Comparison of ENCODE assay signal across 9 cellular contexts in genomic region chr10:122019414-122019975, GRCh38. TPM values are rescaled to one million over a fixed set of nuclear protein-coding genes. Genes with fewer than 3 reads are reported as not detected.
A peak's percentile ranks its signal among the peaks of the same experiment; 100 is the strongest.
DNase-seq lines count a peak whose midpoint lies in the region; ATAC-seq and TF ChIP-seq lines count a peak whose summit lies in the region.
"Had no signal": no experiment of that assay in that cellular context is flagged by ENCODE, and none has a peak within 500 bp of the region (broad histone marks: within the 10 kb centered on the region; RNA-seq: fewer than 3 reads in every experiment).

No MANE protein-coding gene starts in this region.

- H3K27ac ChIP-seq in heart left ventricle: peak overlapping the region; percentile 6 to 87 (median 64)
- peak overlapping the region; percentile 54 for H3K27ac ChIP-seq in parathyroid adenoma

- H3K79me2 ChIP-seq in parathyroid adenoma: no peaks in the 10 kb centered on the region

- peak in 3 of 4 donors; percentile 27 to 58 (median 56) for ATAC-seq in heart left ventricle

- H3K9ac ChIP-seq in parathyroid adenoma: no peak overlapping the region

- H3K4me1 ChIP-seq in heart left ventricle: peaks cover 0 to 48% (median 7%) of the 10 kb centered on the region in 12 donors
- peaks cover 6% of the 10 kb centered on the region for H3K4me1 ChIP-seq in parathyroid adenoma

- H2AFZ ChIP-seq in parathyroid adenoma: peak overlapping the region; percentile 95

- peak overlapping the region in 5 of 12 donors; percentile 5 to 25 (median 13) for H3K4me3 ChIP-seq in heart left ventricle
- H3K4me3 ChIP-seq in parathyroid adenoma (ENCODE audit: low read depth, low read length): peak overlapping the region; percentile 27

- TF ChIP-seq CTCF in heart left ventricle (IDR thresholded peaks at IDR 0.05) (no peak), parathyroid adenoma (IDR thresholded peaks at IDR 0.05) (no peak)

- DNase-seq in DMS79 (lab: John Stamatoyannopoulos, UW) (peak; percentile 26), NCI-H526 treated with DMSO at 0.1 percent for 48 hours (lab: John Stamatoyannopoulos, UW) (peak; percentile 38), heart left ventricle (peak in 1 of 5 donors; percentile 67), NCI-H1092 (lab: John Stamatoyannopoulos, UW) (no peak), activated gamma-delta T cell (lab: John Stamatoyannopoulos, UW) (no peak), cerebellum (ENCODE audit: low spot score) (no peak)
- DNase-seq in stimulated activated naive CD4-positive, alpha-beta T cell (lab: John Stamatoyannopoulos, UW): no peak
- DNase-seq: activated gamma-delta T cell treated with Interleukin-2 at 50 U/mL for 16 hours had no signal

- no peak for TF ChIP-seq POLR2A in heart left ventricle (IDR thresholded peaks at IDR 0.05)

- H3K9me3 ChIP-seq in heart left ventricle: no peaks in the 10 kb centered on the region
- no peaks in the 10 kb centered on the region for H3K9me3 ChIP-seq in parathyroid adenoma (ENCODE audit: control insufficient read depth, low read length)

- H3K36me3 ChIP-seq in heart left ventricle (peaks cover 0 to 21% (median 0%) of the 10 kb centered on the region in 9 donors), parathyroid adenoma (ENCODE audit: control insufficient read depth, insufficient read depth, low read length) (no peaks in the 10 kb centered on the region)

- 40 to 59% (median 47%) methylated on average over 22 to 24 of the region's 24 CpGs for WGBS in heart left ventricle, 4 donors

- peaks cover 0 to 10% (median 0%) of the 10 kb centered on the region in 9 donors for H3K27me3 ChIP-seq in heart left ventricle
- no peaks in the 10 kb centered on the region for H3K27me3 ChIP-seq in parathyroid adenoma (ENCODE audit: control insufficient read depth, insufficient read depth, low read length)

- H3K4me2 ChIP-seq in parathyroid adenoma (ENCODE audit: low read length): peak overlapping the region; percentile 62

- intact Hi-C loops in heart left ventricle (cut with DNase I): no loop called here

RNA-seq across cellular contexts. Expression of gene TACC2, which starts 30.5 kb away (rescaled TPM):
- 100 to 1,000 TPM; 225 to 456 (median 334) TPM for total RNA-seq in heart left ventricle
- 100 to 1,000 TPM in 1 of 2 donors, 10 to 100 TPM in 1; 96.7 to 239 TPM for polyA plus RNA-seq in heart left ventricle
- 27.0 TPM for total RNA-seq in cerebellum

RNA-seq across cellular contexts. Expression of gene NSMCE4A, which starts 44.5 kb away (rescaled TPM):
- total RNA-seq in heart left ventricle (10 to 100 TPM; 19.8 to 33.6 (median 25.6) TPM), cerebellum (41.6 TPM)
- 10 to 100 TPM; 25.8 to 31.2 TPM for polyA plus RNA-seq in heart left ventricle

Comparison
In these comparisons a context has a peak if more than half of its experiments do, and no peak if none do; other contexts are left out.
1. DNase-seq: peak in DMS79 (single experiment) and NCI-H526 treated with DMSO at 0.1 percent for 48 hours (single experiment); none in stimulated activated naive CD4-positive, alpha-beta T cell (0 of 6), NCI-H1092 (single experiment), activated gamma-delta T cell (single experiment) and cerebellum (single experiment).